Comparison of ENCODE assay signal across 8 cellular contexts in the genomic region with DNA sequence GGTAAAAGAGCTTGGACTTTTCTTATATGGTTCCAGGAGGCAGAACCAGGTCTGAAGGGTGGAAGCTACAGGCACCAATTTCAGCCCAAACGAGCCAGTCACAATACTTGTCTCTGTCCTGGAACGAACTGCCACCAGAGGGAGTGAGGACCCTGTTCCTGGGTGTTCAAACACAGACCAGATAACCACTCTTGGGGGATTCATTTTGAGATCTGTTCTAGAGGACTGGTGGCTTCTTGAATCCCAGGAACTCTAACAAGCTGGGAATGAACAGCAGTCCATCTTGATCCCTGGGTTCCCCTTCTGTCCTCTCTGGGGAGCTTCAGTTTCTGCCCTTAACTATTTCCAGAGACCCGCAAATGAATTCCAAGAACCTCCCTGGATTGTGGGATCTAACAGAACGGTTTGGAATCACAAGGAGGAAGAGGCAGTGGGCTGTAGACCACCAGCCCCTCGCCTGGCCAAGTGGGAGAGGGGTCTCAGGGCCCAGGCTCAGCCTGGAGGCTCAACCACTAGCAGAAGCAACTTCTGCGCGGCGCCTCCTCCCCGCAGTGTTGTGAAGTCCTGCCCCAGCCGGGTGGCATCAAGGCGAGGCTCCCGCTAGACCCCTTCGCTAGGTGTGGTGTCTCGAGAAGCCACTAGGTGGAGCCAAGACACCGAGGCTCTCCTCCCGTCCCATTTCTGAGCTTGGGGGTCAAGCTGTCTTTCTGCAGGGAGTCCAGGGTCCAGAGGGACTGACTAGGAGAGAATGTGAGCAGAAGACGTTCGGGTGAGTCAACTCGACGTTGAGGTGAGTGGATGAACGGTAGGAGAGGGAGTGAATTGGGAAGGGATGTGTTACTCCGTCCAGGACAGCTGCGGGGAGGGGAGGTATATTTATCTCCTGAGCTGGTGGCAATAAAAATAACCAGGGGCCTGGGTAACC. TPM values are rescaled to one million over a fixed set of nuclear protein-coding genes. Genes with fewer than 3 reads are reported as not detected.
DNase-seq lines count a peak whose midpoint lies in the region; ATAC-seq lines count a peak whose summit lies in the region.

No MANE protein-coding gene starts in this region.

- ATAC-seq in HG03095 (IDR thresholded peaks at IDR 0.05; ENCODE audit: unreplicated experiment) (peak; percentile 57), GM21619 (IDR thresholded peaks at IDR 0.05; ENCODE audit: unreplicated experiment) (no peak)

- peak; percentile 92 for DNase-seq in DMS153 treated with DMSO at 0.1 percent for 48 hours (lab: John Stamatoyannopoulos, UW; ENCODE audit: unreplicated experiment)
- DNase-seq in NCI-H460 (ENCODE audit: extremely low read depth, low read depth): peak; percentile 91
- DNase-seq in activated CD4-positive, CD25-positive, alpha-beta regulatory T cell treated with anti-CD3 and anti-CD28 coated beads, Interleukin-2, amount 50 U/mL, for 72 hours: peak; percentile 71
- DNase-seq in central memory CD4-positive, alpha-beta T cell: peak; percentile 66
- peak; percentile 70 for DNase-seq in kidney glomerular epithelial cell (lab: John Stamatoyannopoulos, UW)
- peak; percentile 77 to 79 for DNase-seq in stimulated activated CD4-positive, alpha-beta T cell treated with anti-CD3 and anti-CD28 coated beads, Interleukin-2, amount 100 ng/mL, for 24 hours

RNA-seq across cellular contexts. Expression of a gene that starts 12.1 kb away (rescaled TPM):
- total RNA-seq in NCI-H460 (2014; rRNA removed; shearing (Covaris generic)): 2.2 and 2.5 TPM in 2 replicates
- 12.6 and 14.8 TPM in 2 replicates for polyA plus RNA-seq in NCI-H460 (2014; cell fraction: nucleus; rRNA removed)

RNA-seq across cellular contexts. Expression of a gene that starts 16.1 kb away (rescaled TPM):
- total RNA-seq in NCI-H460 (2014; rRNA removed; shearing (Covaris generic)): 1.2 and 1.8 TPM in 2 replicates
- polyA plus RNA-seq in NCI-H460 (2014; cell fraction: nucleus; rRNA removed): 0.89 and 0.95 TPM in 2 replicates

RNA-seq across cellular contexts. Expression of a gene that starts 39.0 kb away (rescaled TPM):
- 24.6 and 32.1 TPM in 2 replicates for total RNA-seq in NCI-H460 (2014; rRNA removed; shearing (Covaris generic))
- 36.3 and 50.7 TPM in 2 replicates for polyA plus RNA-seq in NCI-H460 (2014; cell fraction: nucleus; rRNA removed)

RNA-seq across cellular contexts. Expression of a gene that starts 39.3 kb away (rescaled TPM):
- total RNA-seq in NCI-H460 (2014; rRNA removed; shearing (Covaris generic)): 42.1 and 42.2 TPM in 2 replicates
- 20.0 and 24.0 TPM in 2 replicates for polyA plus RNA-seq in NCI-H460 (2014; cell fraction: nucleus; rRNA removed)

RNA-seq across cellular contexts. Expression of a gene that starts 47.4 kb away (rescaled TPM):
- total RNA-seq in NCI-H460 (2014; rRNA removed; shearing (Covaris generic)): 0.07 TPM in 1 of 2 replicates, not detected in the other
- polyA plus RNA-seq in NCI-H460 (2014; cell fraction: nucleus; rRNA removed): 0.16 TPM in 1 of 2 replicates, not detected in the other
